In genomic region chr2:66437601-66438497, GRCh38 we compare ENCODE assay signal across 9 cellular contexts. TPM values are rescaled to one million over a fixed set of nuclear protein-coding genes. Genes with fewer than 3 reads are reported as not detected.
A peak's percentile ranks its signal among the peaks of the same experiment; 100 is the strongest.
DNase-seq lines count a peak whose midpoint lies in the region; ATAC-seq and TF ChIP-seq lines count a peak whose summit lies in the region.
"Had no signal": no experiment of that assay in that cellular context is flagged by ENCODE, and none has a peak within 500 bp of the region (broad histone marks: within the 10 kb centered on the region; RNA-seq: fewer than 3 reads in every experiment).

No MANE protein-coding gene starts in this region.

- H3K9me1 ChIP-seq in IMR-90 (ENCODE audit: insufficient read depth, low read length) = no peaks in the 10 kb centered on the region

- peaks cover 47% of the 10 kb centered on the region for H3K36me3 ChIP-seq in IMR-90 (ENCODE audit: control insufficient read depth, insufficient read depth, low read length)

- no peak overlapping the region for H3K4me3 Mint-ChIP-seq in stimulated activated naive B cell treated with anti-CD40 and anti-IgM and Interleukin-4, amounts not matched to agents 10 μg/mL and 1 μg/mL and 100 μg/mL, for 72 hours

- peak overlapping the region; percentile 52; the same call in 1 of the 3 replicates for H2BK15ac ChIP-seq in IMR-90 (ENCODE audit: low read depth, low read length)

- intact Hi-C loops in IMR-90 (cut with micrococcal nuclease) = loop anchor here (5.0 kb wide), 2 partner anchors 414 to 959 kb away; partner anchors contain the start of gene ETAA1

- no peaks in the 10 kb centered on the region for H3K27me3 ChIP-seq in IMR-90 (ENCODE audit: control insufficient read depth, insufficient read depth, low read length)
- peaks cover 4% of the 10 kb centered on the region for H3K27me3 ChIP-seq in layer of hippocampus (ENCODE audit: control insufficient read depth, insufficient read depth, low read length)

- peak overlapping the region; percentile 98 for H3K14ac ChIP-seq in IMR-90 (replicated peaks; ENCODE audit: low read depth, low read length)

- H3K56ac ChIP-seq in IMR-90 (ENCODE audit: extremely low read depth, insufficient read depth, low read length) = peak overlapping the region; percentile 99

- peak overlapping the region; percentile 87 for H2AK9ac ChIP-seq in IMR-90 (replicated peaks; ENCODE audit: low read depth, low read length, poor library complexity)

- no peak overlapping the region for H3K27ac Mint-ChIP-seq in stimulated activated naive B cell treated with anti-CD40 and anti-IgM and Interleukin-4, amounts not matched to agents 10 μg/mL and 1 μg/mL and 100 μg/mL, for 72 hours

- DNase-seq in IMR-90 (no peak), cardiac fibroblast (ENCODE audit: low read depth in 2 of 2) (peak; percentile 43 to 68), substantia nigra (lab: John Stamatoyannopoulos, UW) (peak in 23 of 49 donors; percentile 15 to 66 (median 49)), AG08395 (ENCODE audit: low spot score) (no peak), NCI-H2107 treated with DMSO at 0.1 percent for 48 hours (lab: John Stamatoyannopoulos, UW; ENCODE audit: unreplicated experiment) (no peak)
- no peak for DNase-seq in stimulated activated naive B cell treated with anti-CD40 and anti-IgM and Interleukin-4, amounts not matched to agents 10 μg/mL and 1 μg/mL and 100 μg/mL, for 72 hours
- no peak for DNase-seq in stimulated activated CD4-positive, alpha-beta T cell treated with anti-CD3 and anti-CD28 coated beads, Interleukin-1b, Interleukin-23, amount 100 ng/mL, for 48 hours

- peak overlapping the region; percentile 98 for H3K18ac ChIP-seq in IMR-90 (ENCODE audit: low read depth, low read length)

- peak overlapping the region; percentile 100 for H3K9ac ChIP-seq in IMR-90 (ENCODE audit: low read depth, low read length)

- peaks cover 0 to 4% of the 10 kb centered on the region in 2 donors for H3K36me3 Mint-ChIP-seq in stimulated activated naive B cell treated with anti-CD40 and anti-IgM and Interleukin-4, amounts not matched to agents 10 μg/mL and 1 μg/mL and 100 μg/mL, for 72 hours

- peak overlapping the region; percentile 99 for H3K27ac ChIP-seq in IMR-90 (ENCODE audit: insufficient read depth, low read length)
- peak overlapping the region; percentile 2 for H3K27ac ChIP-seq in layer of hippocampus (ENCODE audit: low read depth, low read length)
- H3K27ac ChIP-seq in substantia nigra (ENCODE audit: low read depth, low read length, poor library complexity, severe bottlenecking) = peak overlapping the region; percentile 80

- TF ChIP-seq POLR2A in IMR-90 (IDR thresholded peaks at IDR 0.05; ENCODE audit: low read depth, low read length) = no peak; the same call in 1 of the 2 replicates

- H4K91ac ChIP-seq in IMR-90 (ENCODE audit: insufficient read depth, low read depth, low read length) = peak overlapping the region; percentile 97

- H3K4me2 ChIP-seq in IMR-90 (ENCODE audit: low read depth, low read length) = peak overlapping the region; percentile 94

- H4K8ac ChIP-seq in IMR-90 (ENCODE audit: low read depth in 2 of 2, low read length in 2 of 2) = peak overlapping the region; percentile 85 to 96

- H3K9me3 ChIP-seq in IMR-90 (ENCODE audit: control insufficient read depth, insufficient read depth, low read length) = no peaks in the 10 kb centered on the region

- peaks cover 67 to 75% of the 10 kb centered on the region in 2 donors for H3K27me3 Mint-ChIP-seq in stimulated activated naive B cell treated with anti-CD40 and anti-IgM and Interleukin-4, amounts not matched to agents 10 μg/mL and 1 μg/mL and 100 μg/mL, for 72 hours

- dilution Hi-C loops in IMR-90 (cut with HindIII; ENCODE audit: low sequenced_read_pairs, unreplicated experiment) = loop anchor here (25.0 kb wide), 1 partner anchor 774 kb away; no protein-coding TSS in a partner anchor

- H3K4me3 ChIP-seq in IMR-90 (ENCODE audit: insufficient read depth, low read depth, low read length) (peak overlapping the region; percentile 99), cardiac fibroblast (replicated peaks in 1 of 2; ENCODE audit: low read depth in 2 of 2, low read length in 2 of 2) (peak overlapping the region; percentile 83 to 90)

- no peak overlapping the region for H2AFZ ChIP-seq in IMR-90 (replicated peaks; ENCODE audit: low read length, poor library complexity)

- peaks cover 2% of the 10 kb centered on the region; the same call in 1 of the 2 replicates for H3K4me1 ChIP-seq in IMR-90 (ENCODE audit: control insufficient read depth, insufficient read depth, low read length)

- CTCF ChIA-PET in IMR-90 (lab: Yijun Ruan, JAX) = interaction anchor here (0.7 to 0.8 kb wide), 2 partner anchors 9 to 10 kb away, joined by 3 read pairs; no protein-coding TSS in a partner anchor

- POLR2A ChIA-PET in IMR-90 (lab: Charles Lee; ENCODE audit: unreplicated experiment) = no interaction called here

- H3K4me1 Mint-ChIP-seq in stimulated activated naive B cell treated with anti-CD40 and anti-IgM and Interleukin-4, amounts not matched to agents 10 μg/mL and 1 μg/mL and 100 μg/mL, for 72 hours = peaks cover 36 to 63% of the 10 kb centered on the region in 2 donors

- peak overlapping the region; percentile 92 for H4K5ac ChIP-seq in IMR-90 (ENCODE audit: low read depth, low read length)

- peak overlapping the region; percentile 57 for H2BK20ac ChIP-seq in IMR-90 (ENCODE audit: low read depth, low read length)

- H2BK5ac ChIP-seq in IMR-90 (ENCODE audit: low read depth, low read length, poor library complexity, severe bottlenecking) = peak overlapping the region; percentile 98

- no peaks in the 10 kb centered on the region for H3K9me3 Mint-ChIP-seq in stimulated activated naive B cell treated with anti-CD40 and anti-IgM and Interleukin-4, amounts not matched to agents 10 μg/mL and 1 μg/mL and 100 μg/mL, for 72 hours

- H3K23ac ChIP-seq in IMR-90 (ENCODE audit: low read depth, low read length) = peak overlapping the region; percentile 98

- 0% methylated on average over 5 of the region's 26 CpGs; no CpG with 5 or more reads in 1 of the 2 experiments for WGBS in IMR-90 (ENCODE audit: extremely low coverage in 2 of 2, insufficient read length in 1 of 2), 2 experiments

- H4K20me1 ChIP-seq in IMR-90 (ENCODE audit: insufficient read depth, low read length) = peaks cover 6% of the 10 kb centered on the region; the same call in 1 of the 2 replicates

- H2AK5ac ChIP-seq in IMR-90 (ENCODE audit: low read depth, low read length) = peak overlapping the region; percentile 87

- H2BK120ac ChIP-seq in IMR-90 (ENCODE audit: low read depth, low read length) = peak overlapping the region; percentile 88

- no peak for ATAC-seq in IMR-90 (ENCODE audit: low read depth)
- no peak for ATAC-seq in stimulated activated naive B cell treated with anti-CD40 and anti-IgM and Interleukin-4, amounts not matched to agents 10 μg/mL and 1 μg/mL and 100 μg/mL, for 72 hours (replicated peaks)

- no peak for TF ChIP-seq RAD21 in IMR-90 (IDR thresholded peaks at IDR 0.05; ENCODE audit: low read length)

- in situ Hi-C loops in IMR-90 (cut with MboI; ENCODE audit: low sequenced_read_pairs) = loop anchor here (10.0 to 25.0 kb wide), 4 partner anchors 407 to 1599 kb away; no protein-coding TSS in a partner anchor

- TF ChIP-seq CTCF in IMR-90 (conservative IDR thresholded peaks at IDR 0.05; ENCODE audit: low read depth, low read length) = no peak
- TF ChIP-seq CTCF in cardiac fibroblast (IDR thresholded peaks at IDR 0.05; ENCODE audit: low read depth, low read length) = no peak

- H3K79me1 ChIP-seq in IMR-90 (ENCODE audit: low read depth in 1 of 2, low read length in 2 of 2) = no peaks in the 10 kb centered on the region

- peak overlapping the region; percentile 91 for H3K4ac ChIP-seq in IMR-90 (ENCODE audit: low read depth, low read length)

- no TSS peak for BruUV-seq in IMR-90 (replicated peaks; lab: Mats Ljungman, UMichigan)

TF ChIP-seq in IMR-90, 13 proteins besides CTCF, POLR2A, EP300 and RAD21:
- TF ChIP-seq CHD1 (IDR thresholded peaks at IDR 0.05; ENCODE audit: low read depth, low read length) = peak; percentile 35; the same call in 1 of the 2 replicates
- no peak for TF ChIP-seq NFE2L2 (IDR thresholded peaks at IDR 0.05; ENCODE audit: low read depth, low read length)
- TF ChIP-seq RCOR1 (IDR thresholded peaks at IDR 0.05; ENCODE audit: insufficient replicate concordance, low read length) = no peak
- TF ChIP-seq MXI1 (IDR thresholded peaks at IDR 0.05; ENCODE audit: borderline replicate concordance, low read depth, low read length) = no peak

RNA-seq across cellular contexts. Expression of gene MEIS1, which starts 2.9 kb away (rescaled TPM):
- total RNA-seq in IMR-90 (2012; rRNA removed) = 157 and 209 TPM in 2 replicates
- 51.8 and 54.4 TPM in 2 replicates for polyA plus RNA-seq in IMR-90 (2012; rRNA removed)
- polyA plus RNA-seq in IMR-90 (2012; cell fraction: cytosol; rRNA removed) = 14.0 and 21.0 TPM in 2 replicates
- 81.4 and 209 TPM in 2 replicates for polyA plus RNA-seq in IMR-90 (2012; cell fraction: nucleus; rRNA removed; ENCODE audit: low replicate concordance)
- total RNA-seq: activated CD8-positive, alpha-beta memory T cell treated with anti-CD3 and anti-CD28 coated beads for 36 hours had no signal

Comparison
In these comparisons a context has a peak if more than half of its experiments do, and no peak if none do; other contexts are left out.
1. DNase-seq: peak in cardiac fibroblast (2 of 2); none in IMR-90 (single experiment), stimulated activated naive B cell treated with anti-CD40 and anti-IgM and Interleukin-4, amounts not matched to agents 10 μg/mL and 1 μg/mL and 100 μg/mL, for 72 hours (single experiment), AG08395 (single experiment), NCI-H2107 treated with DMSO at 0.1 percent for 48 hours (single experiment) and stimulated activated CD4-positive, alpha-beta T cell treated with anti-CD3 and anti-CD28 coated beads, Interleukin-1b, Interleukin-23, amount 100 ng/mL, for 48 hours (single experiment).
2. H3K27ac ChIP-seq: peak in every context shown above with its lines; median percentile 99 in IMR-90; 80 in substantia nigra; 2 in layer of hippocampus.